ENCODE assay signal across 8 cellular contexts in the genomic region with DNA sequence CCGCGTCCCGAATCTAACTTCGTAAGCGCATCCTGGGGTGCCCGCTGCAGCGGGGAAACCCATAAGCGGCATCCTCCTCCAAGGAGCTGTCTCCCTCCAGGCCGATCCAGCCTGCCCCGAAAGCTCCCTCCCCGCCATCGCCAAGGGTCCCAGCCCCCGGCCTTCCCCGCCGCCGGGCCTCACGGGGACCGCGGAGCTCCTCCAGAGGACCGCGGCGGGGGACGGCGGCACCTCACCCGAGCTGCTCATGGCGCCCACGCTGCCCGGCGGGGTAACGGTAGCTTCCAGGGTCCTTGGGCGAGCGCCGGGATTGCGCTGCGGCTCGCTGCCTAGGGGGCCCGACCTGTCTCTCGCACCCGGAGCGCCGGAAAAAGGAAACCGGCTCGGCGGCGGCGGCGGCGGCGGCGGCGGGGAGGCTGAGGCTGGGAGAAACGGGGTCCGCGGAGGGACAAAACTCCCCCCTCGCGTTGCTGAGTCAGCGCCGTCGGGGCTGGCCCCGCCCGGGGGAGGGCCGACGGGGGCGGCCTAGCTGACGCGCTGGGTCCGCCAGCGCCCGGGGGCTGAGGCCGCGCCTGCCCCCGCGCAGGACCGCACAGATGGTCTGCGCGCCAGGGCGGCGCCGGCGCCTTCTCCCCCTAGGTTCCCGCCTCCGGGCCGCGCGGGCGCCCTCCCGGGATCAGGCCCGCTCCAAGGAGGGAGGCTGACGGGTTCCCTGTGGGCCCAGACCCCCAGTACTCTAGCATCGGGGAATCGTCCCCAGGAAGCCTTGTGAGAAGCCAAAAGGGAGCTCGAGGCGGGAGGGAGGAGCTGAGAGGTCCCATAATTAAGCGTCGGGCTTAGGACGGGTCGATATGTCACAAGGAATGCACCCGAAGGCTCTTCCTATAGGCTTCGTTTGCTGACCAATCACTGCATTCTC. TPM values are rescaled to one million over a fixed set of nuclear protein-coding genes. Genes with fewer than 3 reads are reported as not detected.
A peak's percentile ranks its signal among the peaks of the same experiment; 100 is the strongest.
DNase-seq lines count a peak whose midpoint lies in the region; ATAC-seq and TF ChIP-seq lines count a peak whose summit lies in the region.

A gene with protein sequence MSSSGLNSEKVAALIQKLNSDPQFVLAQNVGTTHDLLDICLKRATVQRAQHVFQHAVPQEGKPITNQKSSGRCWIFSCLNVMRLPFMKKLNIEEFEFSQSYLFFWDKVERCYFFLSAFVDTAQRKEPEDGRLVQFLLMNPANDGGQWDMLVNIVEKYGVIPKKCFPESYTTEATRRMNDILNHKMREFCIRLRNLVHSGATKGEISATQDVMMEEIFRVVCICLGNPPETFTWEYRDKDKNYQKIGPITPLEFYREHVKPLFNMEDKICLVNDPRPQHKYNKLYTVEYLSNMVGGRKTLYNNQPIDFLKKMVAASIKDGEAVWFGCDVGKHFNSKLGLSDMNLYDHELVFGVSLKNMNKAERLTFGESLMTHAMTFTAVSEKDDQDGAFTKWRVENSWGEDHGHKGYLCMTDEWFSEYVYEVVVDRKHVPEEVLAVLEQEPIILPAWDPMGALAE (minus strand): TSS at position 374 of the 919 bp plus-strand sequence. CDS start 125 bp downstream, at position 249.

- DNase-seq in NCI-H2196 (lab: John Stamatoyannopoulos, UW; ENCODE audit: unreplicated experiment) (peak; percentile 53), NCI-H2196 treated with DMSO at 0.1 percent for 48 hours (lab: John Stamatoyannopoulos, UW; ENCODE audit: unreplicated experiment) (no peak), NCI-H345 (lab: John Stamatoyannopoulos, UW) (peak; percentile 71), colonic mucosa (peak; percentile 82), left colon (peak; percentile 71 to 84)
- peak; percentile 88 for DNase-seq in activated CD4-positive, alpha-beta T cell treated with anti-CD3 and anti-CD28 coated beads for 48 hours
- peak; percentile 78 to 83 for DNase-seq in stimulated activated CD4-positive, alpha-beta T cell treated with anti-CD3 and anti-CD28 coated beads, Interleukin-1b, Interleukin-23, amount 100 ng/mL, for 4 hours (ENCODE audit: low read depth in 2 of 2)

- intact Hi-C loops in colonic mucosa (cut with DNase I) = no loop called here
- intact Hi-C loops in left colon (cut with DNase I, micrococcal nuclease) = no loop called here

- peak within 1 kb of the TSS; percentile 96 for H3K4me3 ChIP-seq in colonic mucosa

- no peaks in the 10 kb centered on the region for H3K4me1 ChIP-seq in colonic mucosa

- H3K9me3 ChIP-seq in colonic mucosa = no peaks in the 10 kb centered on the region

- TF ChIP-seq CTCF in colonic mucosa (IDR thresholded peaks at IDR 0.05) = no peak

- H3K36me3 ChIP-seq in colonic mucosa = no peaks in the 10 kb centered on the region

- H3K27me3 ChIP-seq in colonic mucosa = no peaks in the 10 kb centered on the region

- peak within 1 kb of the TSS; percentile 77 to 90 for H3K9ac ChIP-seq in colonic mucosa (ENCODE audit: low read depth in 2 of 2, low read length in 2 of 2)

- peak within 1 kb of the TSS; percentile 54 for H3K27ac ChIP-seq in colonic mucosa

- ATAC-seq in HG02884 (IDR thresholded peaks at IDR 0.05; ENCODE audit: unreplicated experiment) (peak; percentile 66), left colon (peak; percentile 91)

RNA-seq across cellular contexts. Expression of the gene that starts here (rescaled TPM):
- 10 to 100 TPM; 21.8 to 33.7 TPM for total RNA-seq in colonic mucosa
- 10 to 100 TPM; 17.7 to 18.8 TPM for total RNA-seq in left colon
